Comparison of ENCODE assay signal across 1 cellular context in genomic region chr1:31521761-31522555, GRCh38.
A peak's percentile ranks its signal among the peaks of the same experiment; 100 is the strongest.
TF ChIP-seq lines count a peak whose summit lies in the region.

No MANE protein-coding gene starts in this region.

TF ChIP-seq in GM12878, 131 proteins besides CTCF, POLR2A, EP300 and RAD21:
- no peak for TF ChIP-seq CUX1 (IDR thresholded peaks at IDR 0.05; ENCODE audit: insufficient replicate concordance, low read depth, low read length)
- TF ChIP-seq DPF2 (IDR thresholded peaks at IDR 0.05), result peak; percentile 93
